ENCODE assay signal across 10 cellular contexts in the genomic region with DNA sequence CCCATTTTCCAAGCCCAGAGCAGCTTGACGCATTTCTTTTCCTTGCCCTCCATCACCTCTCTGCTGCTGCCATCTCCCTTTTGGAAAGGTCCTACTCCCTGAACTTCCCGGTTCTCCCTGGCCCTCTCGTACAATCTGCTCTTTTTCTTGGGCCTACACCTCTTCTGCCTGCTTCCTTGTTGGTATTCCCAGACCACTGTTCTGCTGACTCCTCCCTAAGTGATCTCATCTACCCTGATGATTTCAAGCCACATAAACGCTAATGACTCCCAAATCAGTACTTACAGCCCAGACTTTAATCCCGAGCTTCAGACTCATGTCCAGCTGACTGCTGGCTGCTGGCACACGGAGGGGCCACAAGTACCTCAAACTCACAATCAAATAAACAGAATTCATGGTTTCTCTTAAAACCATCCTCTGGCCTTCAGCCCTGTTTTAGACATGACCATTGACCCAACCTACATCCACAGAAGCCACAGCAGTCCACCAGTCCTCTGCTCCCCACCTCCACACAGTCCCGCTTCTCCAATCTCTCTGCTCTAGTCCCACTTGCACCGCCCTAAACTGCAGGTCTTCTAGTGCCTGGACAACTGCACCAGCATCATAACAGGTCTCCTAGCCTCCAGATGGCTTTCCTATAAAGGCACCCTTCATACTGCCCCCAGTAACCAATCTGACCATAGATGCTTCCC. TPM values are rescaled to one million over a fixed set of nuclear protein-coding genes. Genes with fewer than 3 reads are reported as not detected.
A peak's percentile ranks its signal among the peaks of the same experiment; 100 is the strongest.
DNase-seq lines count a peak whose midpoint lies in the region; ATAC-seq and TF ChIP-seq lines count a peak whose summit lies in the region.
"Had no signal": no experiment of that assay in that cellular context is flagged by ENCODE, and none has a peak within 500 bp of the region (broad histone marks: within the 10 kb centered on the region; RNA-seq: fewer than 3 reads in every experiment).

No MANE protein-coding gene starts in this region.

- H3K27me3 Mint-ChIP-seq in activated CD8-positive, alpha-beta memory T cell treated with anti-CD3 and anti-CD28 coated beads, Interleukin-2, amount 10 ng/mL, durations not matched to agents 7 days and 5 days, result no peaks in the 10 kb centered on the region
- no peaks in the 10 kb centered on the region for H3K27me3 Mint-ChIP-seq in activated T-helper 2 cell treated with anti-CD3 and anti-CD28 coated beads, Interferon-gamma antibody, Interleukin-2, Interleukin-4, amounts not matched to agents 10 μg/mL and 5 μg/mL and 100 μg/mL, durations not matched to agents 14 hours and 24 hours and 36 hours (ENCODE audit: low read depth)
- H3K27me3 Mint-ChIP-seq in GM23338 (ENCODE audit: insufficient read depth, low read depth, poor library complexity), result peaks cover 3% of the 10 kb centered on the region
- H3K27me3 Mint-ChIP-seq: dendritic cell treated with granulocyte-macrophage colony-stimulating factor and Interleukin-4, amounts not matched to agents 40 ng/mL and 50 ng/mL, for 4 days had no signal

- peak; percentile 38 for ATAC-seq in activated CD8-positive, alpha-beta memory T cell treated with anti-CD3 and anti-CD28 coated beads, Interleukin-2, amount 10 ng/mL, durations not matched to agents 7 days and 5 days
- ATAC-seq in thoracic aorta (ENCODE audit: insufficient number of reproducible peaks, low FRiP score, low read depth), result peak; percentile 23
- ATAC-seq in GM21717 (IDR thresholded peaks at IDR 0.05; ENCODE audit: unreplicated experiment), result no peak
- ATAC-seq in HG03097 (IDR thresholded peaks at IDR 0.05; ENCODE audit: low FRiP score, unreplicated experiment), result no peak
- no peak for ATAC-seq in GM23338

- H3K27me3 ChIP-seq in thoracic aorta (replicated peaks; ENCODE audit: insufficient read depth) (no peaks in the 10 kb centered on the region), GM23338 (ENCODE audit: insufficient read depth) (no peaks in the 10 kb centered on the region)
- H3K27me3 ChIP-seq: BLaER1 treated with 17β-estradiol and CSF1 and Interleukin-3, amounts not matched to agents 10 nM and 100 nM had no signal

- peaks cover 57% of the 10 kb centered on the region for H3K36me3 Mint-ChIP-seq in activated CD8-positive, alpha-beta memory T cell treated with anti-CD3 and anti-CD28 coated beads, Interleukin-2, amount 10 ng/mL, durations not matched to agents 7 days and 5 days
- H3K36me3 Mint-ChIP-seq in activated T-helper 2 cell treated with anti-CD3 and anti-CD28 coated beads, Interferon-gamma antibody, Interleukin-2, Interleukin-4, amounts not matched to agents 10 μg/mL and 5 μg/mL and 100 μg/mL, durations not matched to agents 14 hours and 24 hours and 36 hours (ENCODE audit: low read depth), result peaks cover 73% of the 10 kb centered on the region
- peaks cover 9% of the 10 kb centered on the region; the same call in 2 of the 3 replicates for H3K36me3 Mint-ChIP-seq in GM23338 (ENCODE audit: low read depth)

- H3K27ac Mint-ChIP-seq in activated CD8-positive, alpha-beta memory T cell treated with anti-CD3 and anti-CD28 coated beads, Interleukin-2, amount 10 ng/mL, durations not matched to agents 7 days and 5 days, result no peak overlapping the region
- peak overlapping the region; percentile 9 for H3K27ac Mint-ChIP-seq in activated T-helper 2 cell treated with anti-CD3 and anti-CD28 coated beads, Interferon-gamma antibody, Interleukin-2, Interleukin-4, amounts not matched to agents 10 μg/mL and 5 μg/mL and 100 μg/mL, durations not matched to agents 14 hours and 24 hours and 36 hours
- no peak overlapping the region; the same call in 1 of the 2 replicates for H3K27ac Mint-ChIP-seq in GM23338
- H3K27ac Mint-ChIP-seq: dendritic cell treated with granulocyte-macrophage colony-stimulating factor and Interleukin-4, amounts not matched to agents 40 ng/mL and 50 ng/mL, for 4 days had no signal

- CTCF ChIA-PET in activated CD8-positive, alpha-beta memory T cell treated with anti-CD3 and anti-CD28 coated beads, Interleukin-2, amount 10 ng/mL, durations not matched to agents 7 days and 5 days (lab: Charles Lee), result interaction anchor here (1.1 kb wide), 1 partner anchor 125 kb away, joined by 3 read pairs; no protein-coding TSS in a partner anchor

- H3K27ac ChIP-seq in thoracic aorta (peak overlapping the region; percentile 10 to 35), GM23338 (ENCODE audit: low read depth) (no peak overlapping the region)

- H3K4me3 ChIP-seq in thoracic aorta (no peak overlapping the region), GM23338 (no peak overlapping the region)
- H3K4me3 ChIP-seq: BLaER1 treated with 17β-estradiol and CSF1 and Interleukin-3, amounts not matched to agents 10 nM and 100 nM had no signal

- H3K9me2 ChIP-seq in GM23338 (ENCODE audit: insufficient read depth), result no peaks in the 10 kb centered on the region

- H3K4me1 Mint-ChIP-seq in activated CD8-positive, alpha-beta memory T cell treated with anti-CD3 and anti-CD28 coated beads, Interleukin-2, amount 10 ng/mL, durations not matched to agents 7 days and 5 days, result peaks cover 18% of the 10 kb centered on the region
- peaks cover 12% of the 10 kb centered on the region for H3K4me1 Mint-ChIP-seq in activated T-helper 2 cell treated with anti-CD3 and anti-CD28 coated beads, Interferon-gamma antibody, Interleukin-2, Interleukin-4, amounts not matched to agents 10 μg/mL and 5 μg/mL and 100 μg/mL, durations not matched to agents 14 hours and 24 hours and 36 hours (ENCODE audit: low read depth)
- H3K4me1 Mint-ChIP-seq in GM23338, result peaks cover 20% of the 10 kb centered on the region; the same call in 2 of the 3 replicates

- no peaks in the 10 kb centered on the region for H4K20me1 ChIP-seq in GM23338 (replicated peaks; ENCODE audit: insufficient read depth)

- H3F3A ChIP-seq in GM23338 (replicated peaks; ENCODE audit: low read depth), result no peaks in the 10 kb centered on the region

- H3K4me1 ChIP-seq in thoracic aorta (ENCODE audit: control insufficient read depth in 1 of 2, low read depth in 2 of 2) (peaks cover 33 to 92% of the 10 kb centered on the region in 2 donors), GM23338 (ENCODE audit: insufficient read depth) (peaks cover 16% of the 10 kb centered on the region; the same call in 1 of the 2 replicates)

- no peaks in the 10 kb centered on the region for H3K79me2 ChIP-seq in GM23338 (replicated peaks; ENCODE audit: insufficient read depth)

- H2AFZ ChIP-seq in GM23338, result no peak overlapping the region

- H3K4me3 Mint-ChIP-seq in activated CD8-positive, alpha-beta memory T cell treated with anti-CD3 and anti-CD28 coated beads, Interleukin-2, amount 10 ng/mL, durations not matched to agents 7 days and 5 days, result no peak overlapping the region
- H3K4me3 Mint-ChIP-seq in activated T-helper 2 cell treated with anti-CD3 and anti-CD28 coated beads, Interferon-gamma antibody, Interleukin-2, Interleukin-4, amounts not matched to agents 10 μg/mL and 5 μg/mL and 100 μg/mL, durations not matched to agents 14 hours and 24 hours and 36 hours (ENCODE audit: low read depth), result no peak overlapping the region
- no peak overlapping the region for H3K4me3 Mint-ChIP-seq in GM23338
- H3K4me3 Mint-ChIP-seq: dendritic cell treated with granulocyte-macrophage colony-stimulating factor and Interleukin-4, amounts not matched to agents 40 ng/mL and 50 ng/mL, for 4 days had no signal

- TF ChIP-seq CTCF in thoracic aorta (IDR thresholded peaks at IDR 0.05) (no peak), GM23338 (conservative IDR thresholded peaks at IDR 0.05; ENCODE audit: low read depth in 2 of 2) (no peak)

- no peak overlapping the region for H3K4me2 ChIP-seq in GM23338
- H3K4me2 ChIP-seq: BLaER1 treated with 17β-estradiol and CSF1 and Interleukin-3, amounts not matched to agents 10 nM and 100 nM had no signal

- H3K36me3 ChIP-seq in thoracic aorta (peaks cover 3% of the 10 kb centered on the region), GM23338 (ENCODE audit: insufficient read depth) (0 out of 2 replicates have a peak, but pooled peaks cover 3% of the 10 kb centered on the region)

- no peak for DNase-seq in activated CD8-positive, alpha-beta memory T cell treated with anti-CD3 and anti-CD28 coated beads, Interleukin-2, amount 10 ng/mL, durations not matched to agents 7 days and 5 days
- DNase-seq in activated CD8-positive, alpha-beta memory T cell treated with anti-CD3 and anti-CD28 coated beads, Interleukin-2, amount 50 U/mL, for 4 hours, result no peak
- DNase-seq in activated T-helper 2 cell treated with anti-CD3 and anti-CD28 coated beads, Interferon-gamma antibody, Interleukin-2, Interleukin-4, amounts not matched to agents 10 μg/mL and 5 μg/mL and 100 μg/mL, durations not matched to agents 14 hours and 24 hours and 36 hours (ENCODE audit: low spot score), result no peak
- DNase-seq in hepatic stellate cell (ENCODE audit: low spot score) (peak; percentile 64), thoracic aorta (ENCODE audit: low spot score) (no peak), GM23338 (ENCODE audit: low spot score) (no peak)

- H3K9me3 Mint-ChIP-seq in activated CD8-positive, alpha-beta memory T cell treated with anti-CD3 and anti-CD28 coated beads, Interleukin-2, amount 10 ng/mL, durations not matched to agents 7 days and 5 days (ENCODE audit: low read depth), result no peaks in the 10 kb centered on the region
- no peaks in the 10 kb centered on the region for H3K9me3 Mint-ChIP-seq in activated T-helper 2 cell treated with anti-CD3 and anti-CD28 coated beads, Interferon-gamma antibody, Interleukin-2, Interleukin-4, amounts not matched to agents 10 μg/mL and 5 μg/mL and 100 μg/mL, durations not matched to agents 14 hours and 24 hours and 36 hours
- H3K9me3 Mint-ChIP-seq in GM23338, result no peaks in the 10 kb centered on the region
- H3K9me3 Mint-ChIP-seq: dendritic cell treated with granulocyte-macrophage colony-stimulating factor and Interleukin-4, amounts not matched to agents 40 ng/mL and 50 ng/mL, for 4 days had no signal

- no peaks in the 10 kb centered on the region for H3K9me3 ChIP-seq in thoracic aorta
- H3K9me3 ChIP-seq: BLaER1 treated with 17β-estradiol and CSF1 and Interleukin-3, amounts not matched to agents 10 nM and 100 nM had no signal

- intact Hi-C loops in activated T-helper 2 cell treated with anti-CD3 and anti-CD28 coated beads, Interferon-gamma antibody, Interleukin-2, Interleukin-4, amounts not matched to agents 10 μg/mL and 5 μg/mL and 100 μg/mL, durations not matched to agents 14 hours and 24 hours and 36 hours (cut with micrococcal nuclease), result no loop called here

RNA-seq across cellular contexts. Expression of a gene that starts 57.6 kb away (rescaled TPM):
- total RNA-seq in activated CD8-positive, alpha-beta memory T cell treated with anti-CD3 and anti-CD28 coated beads, Interleukin-2, amount 10 ng/mL, durations not matched to agents 7 days and 5 days, result 10 to 100 TPM; 46.8 to 57.0 TPM
- 35.8 and 41.3 TPM in 2 replicates for total RNA-seq in activated T-helper 2 cell treated with anti-CD3 and anti-CD28 coated beads, Interferon-gamma antibody, Interleukin-2, Interleukin-4, amounts not matched to agents 10 μg/mL and 5 μg/mL and 100 μg/mL, durations not matched to agents 14 hours and 24 hours and 36 hours
- 10 to 100 TPM; 26.0 to 26.7 TPM for total RNA-seq in thoracic aorta
- 42.8 and 53.3 TPM in 2 replicates for total RNA-seq in GM23338 (2014; rRNA removed; shearing (Covaris generic))
- polyA plus RNA-seq in GM23338 (2016; fragmentation: Nextera tagmentation; extraction: Ambion mirVana), result 19.1 and 20.8 TPM in 2 replicates

RNA-seq across cellular contexts. Expression of a gene that starts 57.8 kb away (rescaled TPM):
- total RNA-seq in activated CD8-positive, alpha-beta memory T cell treated with anti-CD3 and anti-CD28 coated beads, Interleukin-2, amount 10 ng/mL, durations not matched to agents 7 days and 5 days, result 1 to 10 TPM in 1 of 2 experiments, under 1 TPM in 1; 0.98 to 1.9 TPM
- total RNA-seq in activated T-helper 2 cell treated with anti-CD3 and anti-CD28 coated beads, Interferon-gamma antibody, Interleukin-2, Interleukin-4, amounts not matched to agents 10 μg/mL and 5 μg/mL and 100 μg/mL, durations not matched to agents 14 hours and 24 hours and 36 hours, result 0.68 and 1.7 TPM in 2 replicates
- total RNA-seq in thoracic aorta, result 1 to 10 TPM in 1 of 2 donors, under 1 TPM in 1; 0.14 to 2.3 TPM
- 1.0 and 4.6 TPM in 2 replicates for total RNA-seq in GM23338 (2014; rRNA removed; shearing (Covaris generic))
- polyA plus RNA-seq in GM23338 (2016; fragmentation: Nextera tagmentation; extraction: Ambion mirVana), result 1.4 and 1.7 TPM in 2 replicates

Comparison
In these comparisons a context has a peak if more than half of its experiments do, and no peak if none do; other contexts are left out.
1. ATAC-seq: peak in activated CD8-positive, alpha-beta memory T cell treated with anti-CD3 and anti-CD28 coated beads, Interleukin-2, amount 10 ng/mL, durations not matched to agents 7 days and 5 days (single experiment) and thoracic aorta (single experiment); none in GM21717 (single experiment), HG03097 (single experiment) and GM23338 (single experiment).